ENCODE assay signal across 1 cellular context in the genomic region with DNA sequence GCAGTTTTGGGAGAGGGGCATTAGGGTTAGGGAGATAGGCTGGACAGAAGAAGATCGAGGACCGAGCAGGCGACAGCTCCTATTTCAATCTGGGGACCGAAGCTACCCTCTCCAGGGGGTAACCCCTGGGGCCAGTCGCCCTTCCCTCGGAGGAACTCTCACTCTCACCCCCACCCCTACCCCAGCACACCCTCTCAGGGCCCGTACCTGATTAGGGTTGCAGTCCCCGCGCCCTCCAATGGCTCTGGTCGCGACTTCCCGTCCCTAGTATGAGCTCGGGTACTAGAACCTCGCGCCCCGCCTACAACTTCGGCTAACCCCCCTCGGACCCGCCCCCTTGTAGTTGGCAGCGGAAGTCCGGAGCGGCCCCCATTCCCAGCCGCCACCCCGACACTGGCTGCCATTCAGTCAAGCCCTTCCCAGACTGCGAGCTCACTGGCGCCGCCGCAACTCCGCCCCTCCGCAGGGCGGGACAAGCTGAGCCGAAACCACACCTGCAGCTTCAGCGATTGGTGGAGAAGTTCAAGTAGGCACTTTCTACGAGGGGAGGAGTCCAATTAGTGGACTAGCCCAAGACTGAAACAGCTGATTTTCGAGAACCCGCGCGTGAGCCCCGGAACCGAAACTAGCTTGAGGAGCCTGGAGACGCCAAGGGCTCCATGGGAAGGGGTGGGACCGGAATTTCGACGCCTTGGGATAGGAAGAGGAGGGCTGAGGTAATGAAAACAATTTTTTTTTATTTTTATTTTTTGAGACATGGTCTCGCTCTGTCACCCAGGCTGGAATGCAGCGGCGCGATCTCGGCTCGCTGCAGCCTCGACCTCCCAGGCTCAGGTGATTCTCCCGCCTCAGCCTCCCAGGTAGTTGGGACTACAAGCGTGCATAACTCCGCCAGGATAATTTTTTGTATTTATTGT.
A peak's percentile ranks its signal among the peaks of the same experiment; 100 is the strongest.
TF ChIP-seq lines count a peak whose summit lies in the region.

Gene STAT2, minus strand, starts transcription at position 257 of the 917 bp plus-strand sequence. CDS start 3,536 bp downstream, outside the sequence.

TF ChIP-seq in GM12878, 131 proteins besides CTCF, POLR2A, EP300 and RAD21 (continued from another document):
- TF ChIP-seq TCF3 (IDR thresholded peaks at IDR 0.05; ENCODE audit: borderline replicate concordance, insufficient read depth, low read depth, low read length): 0 out of 2 replicates have a peak, but pooled peaks have one; percentile 28
- peak; percentile 57; the same call in 1 of the 2 replicates for TF ChIP-seq RFX5 (IDR thresholded peaks at IDR 0.05; ENCODE audit: low read depth, low read length)
- TF ChIP-seq LARP7 (IDR thresholded peaks at IDR 0.05): no peak; the same call in 1 of the 2 replicates
- TF ChIP-seq NR2F1 (conservative IDR thresholded peaks at IDR 0.05): peak; percentile 55
- TF ChIP-seq IRF4 (IDR thresholded peaks at IDR 0.05; ENCODE audit: low read depth, low read length): peak; percentile 78
- TF ChIP-seq YY1 (IDR thresholded peaks at IDR 0.05; ENCODE audit: low read depth, low read length): peak; percentile 34; the same call in 1 of the 2 replicates
- TF ChIP-seq NFYA (IDR thresholded peaks at IDR 0.05; ENCODE audit: borderline replicate concordance, low read depth, low read length): no peak; the same call in 1 of the 2 replicates
- TF ChIP-seq TAF1 (IDR thresholded peaks at IDR 0.05; ENCODE audit: borderline replicate concordance, low read depth, low read length): peak; percentile 60; the same call in 1 of the 2 replicates
- TF ChIP-seq POU2F2 (IDR thresholded peaks at IDR 0.05; ENCODE audit: borderline replicate concordance, low read depth, low read length): 0 out of 3 replicates have a peak, but pooled peaks have one; percentile 47
- no peak for TF ChIP-seq WRNIP1 (IDR thresholded peaks at IDR 0.05; ENCODE audit: borderline replicate concordance, low read depth, low read length)
- no peak; a peak in 1 of 3 replicates for TF ChIP-seq EGR1 (IDR thresholded peaks at IDR 0.05; ENCODE audit: borderline replicate concordance in 1 of 2, low read depth in 2 of 2, low read length in 2 of 2)
- peak; percentile 96 to 97 for TF ChIP-seq IKZF2 (IDR thresholded peaks at IDR 0.05)
- TF ChIP-seq ZBTB40 (IDR thresholded peaks at IDR 0.05; ENCODE audit: borderline replicate concordance): peak; percentile 76; the same call in 1 of the 2 replicates
- TF ChIP-seq SRF (IDR thresholded peaks at IDR 0.05; ENCODE audit: low read depth in 2 of 2, low read length in 2 of 2): peak in 1 of 2 experiments; percentile 89; a peak in 2 of 4 replicates
- TF ChIP-seq ZBED1 (IDR thresholded peaks at IDR 0.05; ENCODE audit: borderline replicate concordance): peak; percentile 84; the same call in 1 of the 2 replicates
- TF ChIP-seq, protein P1, sequence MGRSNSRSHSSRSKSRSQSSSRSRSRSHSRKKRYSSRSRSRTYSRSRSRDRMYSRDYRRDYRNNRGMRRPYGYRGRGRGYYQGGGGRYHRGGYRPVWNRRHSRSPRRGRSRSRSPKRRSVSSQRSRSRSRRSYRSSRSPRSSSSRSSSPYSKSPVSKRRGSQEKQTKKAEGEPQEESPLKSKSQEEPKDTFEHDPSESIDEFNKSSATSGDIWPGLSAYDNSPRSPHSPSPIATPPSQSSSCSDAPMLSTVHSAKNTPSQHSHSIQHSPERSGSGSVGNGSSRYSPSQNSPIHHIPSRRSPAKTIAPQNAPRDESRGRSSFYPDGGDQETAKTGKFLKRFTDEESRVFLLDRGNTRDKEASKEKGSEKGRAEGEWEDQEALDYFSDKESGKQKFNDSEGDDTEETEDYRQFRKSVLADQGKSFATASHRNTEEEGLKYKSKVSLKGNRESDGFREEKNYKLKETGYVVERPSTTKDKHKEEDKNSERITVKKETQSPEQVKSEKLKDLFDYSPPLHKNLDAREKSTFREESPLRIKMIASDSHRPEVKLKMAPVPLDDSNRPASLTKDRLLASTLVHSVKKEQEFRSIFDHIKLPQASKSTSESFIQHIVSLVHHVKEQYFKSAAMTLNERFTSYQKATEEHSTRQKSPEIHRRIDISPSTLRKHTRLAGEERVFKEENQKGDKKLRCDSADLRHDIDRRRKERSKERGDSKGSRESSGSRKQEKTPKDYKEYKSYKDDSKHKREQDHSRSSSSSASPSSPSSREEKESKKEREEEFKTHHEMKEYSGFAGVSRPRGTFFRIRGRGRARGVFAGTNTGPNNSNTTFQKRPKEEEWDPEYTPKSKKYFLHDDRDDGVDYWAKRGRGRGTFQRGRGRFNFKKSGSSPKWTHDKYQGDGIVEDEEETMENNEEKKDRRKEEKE (IDR thresholded peaks at IDR 0.05): no peak
- peak; percentile 80 for TF ChIP-seq POLR2AphosphoS2 (IDR thresholded peaks at IDR 0.05; ENCODE audit: low read depth, low read length)
- TF ChIP-seq NFIC (IDR thresholded peaks at IDR 0.05; ENCODE audit: low read depth, low read length): peak; percentile 55; the same call in 1 of the 2 replicates
- TF ChIP-seq, protein P2, sequence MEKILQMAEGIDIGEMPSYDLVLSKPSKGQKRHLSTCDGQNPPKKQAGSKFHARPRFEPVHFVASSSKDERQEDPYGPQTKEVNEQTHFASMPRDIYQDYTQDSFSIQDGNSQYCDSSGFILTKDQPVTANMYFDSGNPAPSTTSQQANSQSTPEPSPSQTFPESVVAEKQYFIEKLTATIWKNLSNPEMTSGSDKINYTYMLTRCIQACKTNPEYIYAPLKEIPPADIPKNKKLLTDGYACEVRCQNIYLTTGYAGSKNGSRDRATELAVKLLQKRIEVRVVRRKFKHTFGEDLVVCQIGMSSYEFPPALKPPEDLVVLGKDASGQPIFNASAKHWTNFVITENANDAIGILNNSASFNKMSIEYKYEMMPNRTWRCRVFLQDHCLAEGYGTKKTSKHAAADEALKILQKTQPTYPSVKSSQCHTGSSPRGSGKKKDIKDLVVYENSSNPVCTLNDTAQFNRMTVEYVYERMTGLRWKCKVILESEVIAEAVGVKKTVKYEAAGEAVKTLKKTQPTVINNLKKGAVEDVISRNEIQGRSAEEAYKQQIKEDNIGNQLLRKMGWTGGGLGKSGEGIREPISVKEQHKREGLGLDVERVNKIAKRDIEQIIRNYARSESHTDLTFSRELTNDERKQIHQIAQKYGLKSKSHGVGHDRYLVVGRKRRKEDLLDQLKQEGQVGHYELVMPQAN (conservative IDR thresholded peaks at IDR 0.05): peak; percentile 78; the same call in 1 of the 2 replicates
- TF ChIP-seq ZNF592 (IDR thresholded peaks at IDR 0.05): no peak
- TF ChIP-seq TCF12 (IDR thresholded peaks at IDR 0.05; ENCODE audit: low read depth, low read length): peak; percentile 58; the same call in 1 of the 2 replicates
- no peak for TF ChIP-seq MEF2B (IDR thresholded peaks at IDR 0.05; ENCODE audit: partially characterized antibody, poor library complexity, severe bottlenecking)
- TF ChIP-seq, protein P3, sequence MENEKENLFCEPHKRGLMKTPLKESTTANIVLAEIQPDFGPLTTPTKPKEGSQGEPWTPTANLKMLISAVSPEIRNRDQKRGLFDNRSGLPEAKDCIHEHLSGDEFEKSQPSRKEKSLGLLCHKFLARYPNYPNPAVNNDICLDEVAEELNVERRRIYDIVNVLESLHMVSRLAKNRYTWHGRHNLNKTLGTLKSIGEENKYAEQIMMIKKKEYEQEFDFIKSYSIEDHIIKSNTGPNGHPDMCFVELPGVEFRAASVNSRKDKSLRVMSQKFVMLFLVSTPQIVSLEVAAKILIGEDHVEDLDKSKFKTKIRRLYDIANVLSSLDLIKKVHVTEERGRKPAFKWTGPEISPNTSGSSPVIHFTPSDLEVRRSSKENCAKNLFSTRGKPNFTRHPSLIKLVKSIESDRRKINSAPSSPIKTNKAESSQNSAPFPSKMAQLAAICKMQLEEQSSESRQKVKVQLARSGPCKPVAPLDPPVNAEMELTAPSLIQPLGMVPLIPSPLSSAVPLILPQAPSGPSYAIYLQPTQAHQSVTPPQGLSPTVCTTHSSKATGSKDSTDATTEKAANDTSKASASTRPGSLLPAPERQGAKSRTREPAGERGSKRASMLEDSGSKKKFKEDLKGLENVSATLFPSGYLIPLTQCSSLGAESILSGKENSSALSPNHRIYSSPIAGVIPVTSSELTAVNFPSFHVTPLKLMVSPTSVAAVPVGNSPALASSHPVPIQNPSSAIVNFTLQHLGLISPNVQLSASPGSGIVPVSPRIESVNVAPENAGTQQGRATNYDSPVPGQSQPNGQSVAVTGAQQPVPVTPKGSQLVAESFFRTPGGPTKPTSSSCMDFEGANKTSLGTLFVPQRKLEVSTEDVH (IDR thresholded peaks at IDR 0.05; ENCODE audit: low read depth, partially characterized antibody): peak; percentile 72
- TF ChIP-seq, protein P4, sequence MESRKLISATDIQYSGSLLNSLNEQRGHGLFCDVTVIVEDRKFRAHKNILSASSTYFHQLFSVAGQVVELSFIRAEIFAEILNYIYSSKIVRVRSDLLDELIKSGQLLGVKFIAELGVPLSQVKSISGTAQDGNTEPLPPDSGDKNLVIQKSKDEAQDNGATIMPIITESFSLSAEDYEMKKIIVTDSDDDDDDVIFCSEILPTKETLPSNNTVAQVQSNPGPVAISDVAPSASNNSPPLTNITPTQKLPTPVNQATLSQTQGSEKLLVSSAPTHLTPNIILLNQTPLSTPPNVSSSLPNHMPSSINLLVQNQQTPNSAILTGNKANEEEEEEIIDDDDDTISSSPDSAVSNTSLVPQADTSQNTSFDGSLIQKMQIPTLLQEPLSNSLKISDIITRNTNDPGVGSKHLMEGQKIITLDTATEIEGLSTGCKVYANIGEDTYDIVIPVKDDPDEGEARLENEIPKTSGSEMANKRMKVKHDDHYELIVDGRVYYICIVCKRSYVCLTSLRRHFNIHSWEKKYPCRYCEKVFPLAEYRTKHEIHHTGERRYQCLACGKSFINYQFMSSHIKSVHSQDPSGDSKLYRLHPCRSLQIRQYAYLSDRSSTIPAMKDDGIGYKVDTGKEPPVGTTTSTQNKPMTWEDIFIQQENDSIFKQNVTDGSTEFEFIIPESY (IDR thresholded peaks at IDR 0.05): no peak
- TF ChIP-seq NR2C1 (IDR thresholded peaks at IDR 0.05): peak; percentile 47; the same call in 1 of the 2 replicates
